12 cellular contexts compared by ENCODE assay signal in genomic region chr3:179432021-179432420, GRCh38. TPM values are rescaled to one million over a fixed set of nuclear protein-coding genes. Genes with fewer than 3 reads are reported as not detected.
DNase-seq lines count a peak whose midpoint lies in the region; ATAC-seq and TF ChIP-seq lines count a peak whose summit lies in the region.
"Had no signal": no experiment of that assay in that cellular context is flagged by ENCODE, and none has a peak within 500 bp of the region (broad histone marks: within the 10 kb centered on the region; RNA-seq: fewer than 3 reads in every experiment).

No MANE protein-coding gene starts in this region.

- intact Hi-C loops in Right ventricle myocardium superior (cut with DNase I) (no loop called here), Right ventricle myocardium inferior (cut with DNase I) (no loop called here), adrenal gland (cut with DNase I) (no loop called here), thyroid gland (cut with DNase I) (no loop called here)

- ATAC-seq in Right ventricle myocardium superior (ENCODE audit: poor library complexity) (peak; percentile 28), Right ventricle myocardium inferior (no peak), HG03159 (IDR thresholded peaks at IDR 0.05; ENCODE audit: unreplicated experiment) (peak; percentile 60)
- ATAC-seq: PC-3 had no signal

- TF ChIP-seq CTCF in adrenal gland (IDR thresholded peaks at IDR 0.05) (no peak), thyroid gland (IDR thresholded peaks at IDR 0.05) (no peak)

- no peaks in the 10 kb centered on the region for H3K27me3 ChIP-seq in adrenal gland
- H3K27me3 ChIP-seq in thymus (ENCODE audit: control insufficient read depth, insufficient read depth), result no peaks in the 10 kb centered on the region
- no peaks in the 10 kb centered on the region for H3K27me3 ChIP-seq in thyroid gland
- no peaks in the 10 kb centered on the region for H3K27me3 ChIP-seq in SJCRH30

- no peak overlapping the region for H3K4me3 ChIP-seq in adrenal gland
- H3K4me3 ChIP-seq in thymus (ENCODE audit: low read length), result no peak overlapping the region
- no peak overlapping the region for H3K4me3 ChIP-seq in thyroid gland (replicated peaks in 1 of 3)
- no peak overlapping the region for H3K4me3 ChIP-seq in SJCRH30

- 72 to 88% (median 77%) methylated on average over 3 of the region's 3 CpGs for WGBS in adrenal gland, 4 donors
- 15% methylated on average over 3 of the region's 3 CpGs for WGBS in thymus
- 76 to 81% methylated on average over 3 of the region's 3 CpGs for WGBS in thyroid gland, 2 donors

- H3K4me1 ChIP-seq in adrenal gland (replicated peaks in 1 of 2) (peaks cover 0 to 13% of the 10 kb centered on the region in 2 donors), thymus (ENCODE audit: control insufficient read depth, insufficient read depth, low read length) (peaks cover 5% of the 10 kb centered on the region), thyroid gland (peaks cover 0 to 5% of the 10 kb centered on the region in 2 donors), SJCRH30 (no peaks in the 10 kb centered on the region)
- H3K4me1 ChIP-seq: parathyroid adenoma had no signal

- TF ChIP-seq POLR2A in adrenal gland (IDR thresholded peaks at IDR 0.05), result no peak
- TF ChIP-seq POLR2A in thyroid gland (IDR thresholded peaks at IDR 0.05), result no peak

- H3K27ac ChIP-seq in adrenal gland (peak overlapping the region in 3 of 5 donors; percentile 11 to 47 (median 24)), thymus (ENCODE audit: low read depth) (peak overlapping the region; percentile 47), thyroid gland (no peak overlapping the region), SJCRH30 (no peak overlapping the region)
- H3K27ac ChIP-seq: parathyroid adenoma had no signal

- no peaks in the 10 kb centered on the region for H3K36me3 ChIP-seq in adrenal gland (replicated peaks in 1 of 2)
- H3K36me3 ChIP-seq in thymus (ENCODE audit: control insufficient read depth, insufficient read depth), result no peaks in the 10 kb centered on the region
- H3K36me3 ChIP-seq in thyroid gland, result no peaks in the 10 kb centered on the region
- no peaks in the 10 kb centered on the region for H3K36me3 ChIP-seq in SJCRH30

- DNase-seq in Right ventricle myocardium superior (no peak), Right ventricle myocardium inferior (ENCODE audit: missing footprints) (no peak), adrenal gland (peak in 6 of 7 donors; percentile 25 to 55 (median 45)), activated T-cell treated with anti-CD3 and anti-CD28 coated beads for 4 hours (no peak), thyroid gland (no peak), SJCRH30 (no peak)
- DNase-seq: activated gamma-delta T cell, HCEC 1CT, PC-3 had no signal

- H3K9me3 ChIP-seq in adrenal gland (replicated peaks in 1 of 3), result no peaks in the 10 kb centered on the region
- no peaks in the 10 kb centered on the region for H3K9me3 ChIP-seq in thymus (ENCODE audit: control insufficient read depth)
- H3K9me3 ChIP-seq in thyroid gland, result no peaks in the 10 kb centered on the region
- H3K9me3 ChIP-seq in SJCRH30 (replicated peaks), result no peaks in the 10 kb centered on the region

RNA-seq across cellular contexts. Expression of gene GNB4, which starts 19.2 kb away (rescaled TPM):
- total RNA-seq in Right ventricle myocardium superior, result 13.6 TPM
- 15.8 TPM for total RNA-seq in Right ventricle myocardium inferior
- total RNA-seq in adrenal gland, result 10 to 100 TPM in 7 of 8 donors, 1 to 10 TPM in 1; 9.4 to 21.8 (median 13.7) TPM
- 1 to 10 TPM; 2.6 to 9.9 (median 4.7) TPM for polyA plus RNA-seq in adrenal gland
- 7.4 TPM for polyA plus RNA-seq in thymus
- 10 to 100 TPM; 14.5 to 43.7 (median 28.8) TPM for total RNA-seq in thyroid gland
- 48.1 and 48.9 TPM in 2 replicates for total RNA-seq in SJCRH30 (2014; rRNA removed; shearing (Covaris generic))

Comparison
In these comparisons a context has a peak if more than half of its experiments do, and no peak if none do; other contexts are left out.
1. DNase-seq: peak in adrenal gland (6 of 7); none in Right ventricle myocardium superior (single experiment), Right ventricle myocardium inferior (single experiment), activated T-cell treated with anti-CD3 and anti-CD28 coated beads for 4 hours (single experiment), thyroid gland (0 of 2) and SJCRH30 (0 of 2).
2. H3K27ac ChIP-seq: peak in adrenal gland (3 of 5) and thymus (single experiment); none in thyroid gland (0 of 3) and SJCRH30 (single experiment).